8 cellular contexts compared by ENCODE assay signal in genomic region chr1:148333875-148334338, GRCh38.
DNase-seq lines count a peak whose midpoint lies in the region; ATAC-seq and TF ChIP-seq lines count a peak whose summit lies in the region.

No MANE protein-coding gene starts in this region.

- H3K9me3 Mint-ChIP-seq in GM23338 = peaks cover 18% of the 10 kb centered on the region

- peak overlapping the region; percentile 77 for H3K4me2 ChIP-seq in GM23338
- H3K4me2 ChIP-seq in fibroblast of lung (ENCODE audit: extremely low read depth, insufficient read depth, low read length) = peak overlapping the region; percentile 96

- peaks cover 8% of the 10 kb centered on the region for H3K4me1 Mint-ChIP-seq in GM23338

- H3K79me2 ChIP-seq in GM23338 (replicated peaks; ENCODE audit: insufficient read depth) (no peaks in the 10 kb centered on the region), fibroblast of lung (ENCODE audit: control insufficient read depth, insufficient read depth, low read length) (no peaks in the 10 kb centered on the region)

- no peaks in the 10 kb centered on the region for H3F3A ChIP-seq in GM23338 (replicated peaks; ENCODE audit: low read depth)

- peak overlapping the region; percentile 89 for H3K4me3 Mint-ChIP-seq in GM23338

- peaks cover 11% of the 10 kb centered on the region; the same call in 2 of the 3 replicates for H3K36me3 Mint-ChIP-seq in GM23338 (ENCODE audit: low read depth)

- H3K27me3 ChIP-seq in GM23338 (ENCODE audit: insufficient read depth) = no peaks in the 10 kb centered on the region
- H3K27me3 ChIP-seq in fibroblast of lung (ENCODE audit: control insufficient read depth, insufficient read depth, low read length) = peaks cover 4% of the 10 kb centered on the region

- no peaks in the 10 kb centered on the region for H3K36me3 ChIP-seq in GM23338 (ENCODE audit: insufficient read depth)
- H3K36me3 ChIP-seq in fibroblast of lung (ENCODE audit: control insufficient read depth, insufficient read depth, low read length) = no peaks in the 10 kb centered on the region

- H3K4me1 ChIP-seq in GM23338 (ENCODE audit: insufficient read depth) = peaks cover 13% of the 10 kb centered on the region
- H3K4me1 ChIP-seq in fibroblast of lung (ENCODE audit: control insufficient read depth, extremely low read depth, insufficient read depth, low read length) = peaks cover 7% of the 10 kb centered on the region

- no peaks in the 10 kb centered on the region for H3K9me2 ChIP-seq in GM23338 (ENCODE audit: insufficient read depth)

- no peak overlapping the region for H3K9ac ChIP-seq in fibroblast of lung (ENCODE audit: insufficient read depth, low read length)

- H3K4me3 ChIP-seq in GM23338 (peak overlapping the region; percentile 67), fibroblast of lung (replicated peaks in 1 of 4; ENCODE audit: control extremely low read depth in 1 of 4, insufficient read depth in 1 of 4, low read depth in 3 of 4, low read length in 4 of 4) (peak overlapping the region; percentile 64 to 75 (median 68)), retinal pigment epithelial cell (ENCODE audit: low read length) (peak overlapping the region; percentile 68)

- H3K27ac Mint-ChIP-seq in GM23338 = peak overlapping the region; percentile 100

- H2AFZ ChIP-seq in GM23338 (peak overlapping the region; percentile 65; the same call in 1 of the 2 replicates), fibroblast of lung (ENCODE audit: low read length) (peak overlapping the region; percentile 93)

- H3K27me3 Mint-ChIP-seq in GM23338 (ENCODE audit: insufficient read depth, low read depth, poor library complexity) = peaks cover 14% of the 10 kb centered on the region

- H3K9me3 ChIP-seq in fibroblast of lung (ENCODE audit: control insufficient read depth, insufficient read depth, low read depth, low read length) = no peaks in the 10 kb centered on the region

- H3K27ac ChIP-seq in GM23338 (ENCODE audit: low read depth) = peak overlapping the region; percentile 96
- H3K27ac ChIP-seq in fibroblast of lung (ENCODE audit: insufficient read depth, low read length) = no peak overlapping the region

- ATAC-seq in GM23338 (peak; percentile 21), GM18858 (IDR thresholded peaks at IDR 0.05; ENCODE audit: unreplicated experiment) (no peak), GM18520 (IDR thresholded peaks at IDR 0.05; ENCODE audit: unreplicated experiment) (no peak), GM18909 (IDR thresholded peaks at IDR 0.05; ENCODE audit: poor library complexity, unreplicated experiment) (no peak)

- DNase-seq in GM23338 (ENCODE audit: low spot score) = no peak
- DNase-seq in SW480 (ENCODE audit: low spot score) = peak; percentile 44
- DNase-seq in fibroblast of lung (ENCODE audit: low read depth in 2 of 2) = no peak
- no peak for DNase-seq in retinal pigment epithelial cell (ENCODE audit: low read depth)
- DNase-seq in cerebellar nuclear complex (lab: John Stamatoyannopoulos, UW) = no peak

- no peaks in the 10 kb centered on the region for H4K20me1 ChIP-seq in GM23338 (replicated peaks; ENCODE audit: insufficient read depth)
- no peaks in the 10 kb centered on the region for H4K20me1 ChIP-seq in fibroblast of lung (ENCODE audit: control insufficient read depth, extremely low read depth, insufficient read depth, low read length)

- TF ChIP-seq CTCF in GM23338 (conservative IDR thresholded peaks at IDR 0.05; ENCODE audit: low read depth in 2 of 2) (no peak), fibroblast of lung (conservative IDR thresholded peaks at IDR 0.05 in 1 of 2, IDR thresholded peaks at IDR 0.05 in 1 of 2; ENCODE audit: low read depth in 1 of 2, low read length in 2 of 2) (no peak), retinal pigment epithelial cell (conservative IDR thresholded peaks at IDR 0.05; ENCODE audit: low read depth, low read length) (no peak)

TF ChIP-seq in GM23338, 12 proteins besides CTCF, POLR2A, EP300 and RAD21 (continues in another document):
- TF ChIP-seq CREB1 (CRISPR knock-in tag; IDR thresholded peaks at IDR 0.05; ENCODE audit: low read depth) = no peak
- TF ChIP-seq ZNF114 (CRISPR knock-in tag; IDR thresholded peaks at IDR 0.05) = no peak
- TF ChIP-seq JUNB (IDR thresholded peaks at IDR 0.05; ENCODE audit: unreplicated experiment) = no peak
- TF ChIP-seq EZH2phosphoT487 (IDR thresholded peaks at IDR 0.05; ENCODE audit: unreplicated experiment) = no peak
- no peak for TF ChIP-seq STAT1 (IDR thresholded peaks at IDR 0.05; ENCODE audit: unreplicated experiment)
- no peak for TF ChIP-seq ZNF462 (CRISPR knock-in tag; IDR thresholded peaks at IDR 0.05)
- no peak for TF ChIP-seq REST (IDR thresholded peaks at IDR 0.05; ENCODE audit: unreplicated experiment)
